In genomic region chr16:56684926-56685590, GRCh38 we compare ENCODE assay signal across 21 cellular contexts. TPM values are rescaled to one million over a fixed set of nuclear protein-coding genes. Genes with fewer than 3 reads are reported as not detected.
DNase-seq lines count a peak whose midpoint lies in the region; ATAC-seq and TF ChIP-seq lines count a peak whose summit lies in the region.
"Had no signal": no experiment of that assay in that cellular context is flagged by ENCODE, and none has a peak within 500 bp of the region (broad histone marks: within the 10 kb centered on the region; RNA-seq: fewer than 3 reads in every experiment).

No MANE protein-coding gene starts in this region.

- peak overlapping the region in 2 of 5 donors; percentile 87 to 99 for H3K4me3 ChIP-seq in subcutaneous abdominal adipose tissue (ENCODE audit: low read depth in 1 of 5, low read length in 5 of 5)

- peaks cover 0 to 18% (median 6%) of the 10 kb centered on the region in 5 donors for H3K9me3 ChIP-seq in subcutaneous abdominal adipose tissue (ENCODE audit: control insufficient read depth in 5 of 5, low read length in 5 of 5)
- H3K9me3 ChIP-seq: SK-N-SH had no signal

- H3K9ac ChIP-seq in subcutaneous abdominal adipose tissue (ENCODE audit: low read length in 5 of 5): peak overlapping the region in 2 of 5 donors; percentile 2 to 98
- H3K9ac ChIP-seq: SK-N-SH had no signal

- H3K4me1 ChIP-seq in subcutaneous abdominal adipose tissue (ENCODE audit: control insufficient read depth in 5 of 5, insufficient read depth in 5 of 5, low read length in 5 of 5): peaks cover 12 to 52% (median 36%) of the 10 kb centered on the region in 5 donors

- DNase-seq in WTC11 (ENCODE audit: low spot score) (no peak), epithelial cell of prostate (ENCODE audit: low read depth, low spot score) (no peak), myocyte (ENCODE audit: low read depth) (peak; percentile 41), Calu3 (no peak)
- no peak for DNase-seq in activated CD4-positive, alpha-beta T cell treated with anti-CD3 and anti-CD28 coated beads for 1 hour
- DNase-seq: activated naive CD8-positive, alpha-beta T cell treated with anti-CD3 and anti-CD28 coated beads for 36 hours; activated T-cell treated with anti-CD3 and anti-CD28 coated beads, Interleukin-2, amount 50 U/mL, for 48 hours; DND-41; effector CD4-positive, alpha-beta T cell; left colon; MM.1S; NCI-H1694; NCI-H2227 treated with DMSO at 0.1 percent for 48 hours; NCI-H82; PC-3; SK-N-SH; stimulated activated CD4-positive, alpha-beta T cell treated with anti-CD3 and anti-CD28 coated beads, Interleukin-12 subunit alpha, Interleukin-12 subunit beta, amount 100 ng/mL, for 4 hours; trophoblast cell had no signal

- no peaks in the 10 kb centered on the region for H3K27me3 ChIP-seq in subcutaneous abdominal adipose tissue (ENCODE audit: control insufficient read depth in 5 of 5, insufficient read depth in 4 of 5, low read length in 5 of 5)

- H3K9me3 Mint-ChIP-seq in WTC11: peaks cover 11% of the 10 kb centered on the region
- no peaks in the 10 kb centered on the region for H3K9me3 Mint-ChIP-seq in Calu3 (ENCODE audit: low read depth, unreplicated experiment)

- peaks cover 30% of the 10 kb centered on the region for H3K36me3 Mint-ChIP-seq in WTC11
- H3K36me3 Mint-ChIP-seq in Calu3 (ENCODE audit: insufficient read depth, unreplicated experiment): peaks cover 18% of the 10 kb centered on the region

- intact Hi-C loops in Calu3 (cut with micrococcal nuclease; ENCODE audit: unreplicated experiment): no loop called here

- H3K27ac ChIP-seq in epithelial cell of prostate (peak overlapping the region; percentile 63), subcutaneous abdominal adipose tissue (ENCODE audit: low read depth, low read length) (peak overlapping the region; percentile 77)

- H3K4me3 Mint-ChIP-seq in WTC11 (no peak overlapping the region), Calu3 (ENCODE audit: low read depth, unreplicated experiment) (no peak overlapping the region)
- H3K4me3 Mint-ChIP-seq: activated naive CD8-positive, alpha-beta T cell treated with anti-CD3 and anti-CD28 coated beads for 36 hours had no signal

- peaks cover 0 to 2% (median 0%) of the 10 kb centered on the region in 5 donors for H3K36me3 ChIP-seq in subcutaneous abdominal adipose tissue (ENCODE audit: control insufficient read depth in 5 of 5, insufficient read depth in 5 of 5, low read length in 5 of 5)

- no peak for TF ChIP-seq CTCF in WTC11 (IDR thresholded peaks at IDR 0.05)
- no peak for TF ChIP-seq CTCF in Calu3 (IDR thresholded peaks at IDR 0.05; ENCODE audit: unreplicated experiment)

- H3K27ac Mint-ChIP-seq in WTC11 (0 out of 2 replicates have a peak overlapping the region, but pooled peaks have one; percentile 9), Calu3 (ENCODE audit: unreplicated experiment) (no peak overlapping the region)
- H3K27ac Mint-ChIP-seq: activated naive CD8-positive, alpha-beta T cell treated with anti-CD3 and anti-CD28 coated beads for 36 hours had no signal

- POLR2A ChIA-PET in WTC11 (lab: Charles Lee): interaction anchor here (1.3 to 4.4 kb wide), 4 partner anchors 9 to 59 kb away, joined by 3 to 44 read pairs (median 10); partner anchors contain the start of genes MT1E, MT1G and MT1H

- H3K27me3 Mint-ChIP-seq in WTC11 (ENCODE audit: low read depth) (peaks cover 17% of the 10 kb centered on the region), Calu3 (ENCODE audit: unreplicated experiment) (peaks cover 13% of the 10 kb centered on the region)
- H3K27me3 Mint-ChIP-seq: activated naive CD8-positive, alpha-beta T cell treated with anti-CD3 and anti-CD28 coated beads for 36 hours had no signal

- ATAC-seq in WTC11: no peak
- ATAC-seq in GM21786 (IDR thresholded peaks at IDR 0.05; ENCODE audit: unreplicated experiment): no peak
- no peak for ATAC-seq in GM21526 (IDR thresholded peaks at IDR 0.05; ENCODE audit: low FRiP score, unreplicated experiment)
- ATAC-seq: left colon, PC-3 had no signal

- CTCF ChIA-PET in WTC11 (lab: Charles Lee) (interaction anchor here (1.0 to 1.5 kb wide), 2 partner anchors 11 to 17 kb away, joined by 3 to 4 read pairs; no protein-coding TSS in a partner anchor), Calu3 (lab: Charles Lee) (interaction anchor here (0.6 kb wide), 1 partner anchor 1565 kb away, joined by 3 read pairs; a partner anchor contains a TSS)

- H3K4me1 Mint-ChIP-seq in WTC11 (peaks cover 31% of the 10 kb centered on the region), Calu3 (ENCODE audit: low read depth, unreplicated experiment) (peaks cover 28% of the 10 kb centered on the region)

- no TSS peak for BruUV-seq in Calu3 (replicated peaks; lab: Mats Ljungman, UMichigan)

TF ChIP-seq in WTC11, 78 proteins besides CTCF, POLR2A, EP300 and RAD21:
- no peak for TF ChIP-seq CBFB (CRISPR knock-in tag; IDR thresholded peaks at IDR 0.05; ENCODE audit: low read depth)
- TF ChIP-seq ATF1 (CRISPR knock-in tag; IDR thresholded peaks at IDR 0.05): no peak
- TF ChIP-seq EMX1 (CRISPR knock-in tag; IDR thresholded peaks at IDR 0.05): 0 out of 2 replicates have a peak, but pooled peaks have one; percentile 23
- no peak for TF ChIP-seq ZBTB21 (CRISPR knock-in tag; IDR thresholded peaks at IDR 0.05; ENCODE audit: borderline replicate concordance)
- no peak for TF ChIP-seq ZSCAN18 (CRISPR knock-in tag; IDR thresholded peaks at IDR 0.05)
- no peak for TF ChIP-seq PRDM15 (CRISPR knock-in tag; IDR thresholded peaks at IDR 0.05)
- no peak for TF ChIP-seq ZNF671 (CRISPR knock-in tag; IDR thresholded peaks at IDR 0.05)

RNA-seq across cellular contexts. Expression of gene MT1X, which starts 2.8 kb away (rescaled TPM):
- total RNA-seq in WTC11 (2021): 328 to 466 TPM (median 465 TPM) in 3 replicates
- total RNA-seq in myocyte: 14.8 and 74.1 TPM in 2 replicates
- polyA plus RNA-seq in myocyte (2012): 44.3 TPM
- total RNA-seq in Calu3 (2022): 5.3 and 15.4 TPM in 2 replicates

RNA-seq across cellular contexts. Expression of gene MT1H, which starts 15.4 kb away (rescaled TPM):
- total RNA-seq in WTC11 (2021): 122 to 164 TPM (median 159 TPM) in 3 replicates
- total RNA-seq in myocyte: not detected in 2 replicates
- not detected for polyA plus RNA-seq in myocyte (2012)
- total RNA-seq in Calu3 (2022): not detected in 2 replicates
- total RNA-seq: PC-3 had no signal
- polyA plus RNA-seq: SK-N-SH had no signal

RNA-seq across cellular contexts. Expression of gene MT1G, which starts 17.2 kb away (rescaled TPM):
- total RNA-seq in WTC11 (2021): 326 to 361 TPM (median 333 TPM) in 3 replicates
- total RNA-seq in myocyte: not detected in 2 replicates
- not detected for polyA plus RNA-seq in myocyte (2012)
- total RNA-seq in Calu3 (2022): not detected in 2 replicates
- total RNA-seq: PC-3 had no signal

RNA-seq across cellular contexts. Expression of gene MT1F, which starts 27.3 kb away (rescaled TPM):
- total RNA-seq in WTC11 (2021) (50.6 to 60.2 TPM (median 58.2 TPM) in 3 replicates), myocyte (not detected in 2 replicates), Calu3 (2022) (2.6 and 7.7 TPM in 2 replicates)
- polyA plus RNA-seq in myocyte (2012): not detected

RNA-seq across cellular contexts. Expression of gene MT1B, which starts 33.4 kb away (rescaled TPM):
- total RNA-seq in WTC11 (2021) (not detected in 3 replicates), myocyte (not detected in 2 replicates), Calu3 (2022) (not detected in 2 replicates)
- not detected for polyA plus RNA-seq in myocyte (2012)
- total RNA-seq: activated naive CD8-positive, alpha-beta T cell treated with anti-CD3 and anti-CD28 coated beads for 36 hours; left colon; PC-3 had no signal
- polyA plus RNA-seq: SK-N-SH had no signal

Comparison
In these comparisons a context has a peak if more than half of its experiments do, and no peak if none do; other contexts are left out.
1. RNA of gene MT1H, which starts 15.4 kb away (total RNA-seq): 122 to 164 TPM in WTC11; not detected in myocyte and not detected in Calu3; every median in the first group is over 100 times any median in the second.
2. RNA of gene MT1G, which starts 17.2 kb away (total RNA-seq): 326 to 361 TPM in WTC11; not detected in myocyte and not detected in Calu3; every median in the first group is over 100 times any median in the second.